9 cellular contexts compared by ENCODE assay signal in the genomic region with DNA sequence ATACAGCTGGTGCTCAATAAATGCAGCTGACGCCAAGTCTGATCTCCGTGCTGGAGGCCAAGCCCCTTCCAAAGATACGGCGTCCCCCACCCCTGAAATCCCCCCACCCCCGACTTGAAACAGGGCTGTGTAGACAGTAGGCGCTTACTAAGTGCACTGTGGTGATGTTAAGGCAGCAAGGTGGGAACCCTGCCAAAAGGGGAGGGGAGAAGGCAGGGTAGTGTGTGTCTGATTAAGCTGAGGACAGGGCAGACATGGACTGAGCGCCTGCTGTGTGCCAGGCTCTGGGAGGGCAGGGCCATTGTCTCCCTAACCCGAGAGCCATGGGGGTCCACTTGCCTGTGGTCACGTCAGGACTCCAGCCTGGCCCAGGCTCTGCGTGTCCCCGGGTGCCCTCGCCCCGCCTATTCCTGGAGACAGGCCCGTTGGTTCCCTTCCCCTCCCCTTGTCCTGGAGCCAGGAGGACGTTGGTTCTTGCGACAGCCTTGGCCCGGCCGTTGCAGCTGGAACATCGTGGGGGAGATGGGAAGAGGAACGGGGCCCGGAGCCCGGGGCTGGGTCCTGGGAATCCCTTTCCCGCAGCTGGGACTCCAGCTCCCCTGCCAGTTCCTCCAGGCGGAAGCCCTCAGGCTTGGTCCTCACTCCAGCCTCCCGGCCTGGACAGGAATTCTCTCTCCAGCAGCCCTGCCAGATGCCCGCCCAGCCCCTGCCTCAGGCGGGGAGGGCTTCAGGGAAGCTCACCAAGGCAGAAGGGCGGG. TPM values are rescaled to one million over a fixed set of nuclear protein-coding genes. Genes with fewer than 3 reads are reported as not detected.
DNase-seq lines count a peak whose midpoint lies in the region; ATAC-seq and TF ChIP-seq lines count a peak whose summit lies in the region.
"Had no signal": no experiment of that assay in that cellular context is flagged by ENCODE, and none has a peak within 500 bp of the region (broad histone marks: within the 10 kb centered on the region; RNA-seq: fewer than 3 reads in every experiment).

No MANE protein-coding gene starts in this region.

- no peaks in the 10 kb centered on the region for H3K36me3 ChIP-seq in gastrocnemius medialis
- no peaks in the 10 kb centered on the region for H3K36me3 ChIP-seq in Karpas-422 (ENCODE audit: insufficient read depth, low read length)

- TF ChIP-seq POLR2A in gastrocnemius medialis (IDR thresholded peaks at IDR 0.05) = no peak

- no peak overlapping the region for H3K9ac ChIP-seq in Karpas-422 (ENCODE audit: low read length)

- H3K4me3 ChIP-seq in gastrocnemius medialis (peak overlapping the region in 1 of 4 donors; percentile 17), Karpas-422 (ENCODE audit: low read length) (no peak overlapping the region)

- H3K9me3 ChIP-seq in gastrocnemius medialis (no peaks in the 10 kb centered on the region), Karpas-422 (ENCODE audit: low read length) (no peaks in the 10 kb centered on the region)

- ATAC-seq in SK-N-SH treated with all-trans-retinoic acid at 6 μM for 48 hours = peak; percentile 75
- peak; percentile 89 to 90 for ATAC-seq in gastrocnemius medialis
- ATAC-seq in HG02588 (IDR thresholded peaks at IDR 0.05; ENCODE audit: unreplicated experiment) = no peak

- H3K27ac ChIP-seq in gastrocnemius medialis (peak overlapping the region; percentile 59 to 79 (median 72)), Karpas-422 (ENCODE audit: low read length) (no peak overlapping the region)

- peaks cover 0 to 6% of the 10 kb centered on the region in 2 donors for H3K4me1 ChIP-seq in gastrocnemius medialis
- no peaks in the 10 kb centered on the region for H3K4me1 ChIP-seq in Karpas-422 (ENCODE audit: low read length)

- TF ChIP-seq CTCF in gastrocnemius medialis (IDR thresholded peaks at IDR 0.05 in 4 of 5, conservative IDR thresholded peaks at IDR 0.05 in 1 of 5) = no peak

- intact Hi-C loops in gastrocnemius medialis (cut with DNase I; ENCODE audit: low total_unique reads) = no loop called here

- H3K4me2 ChIP-seq in Karpas-422 (ENCODE audit: low read depth, low read length, poor library complexity, severe bottlenecking) = no peak overlapping the region

- no peaks in the 10 kb centered on the region for H4K20me1 ChIP-seq in Karpas-422 (ENCODE audit: insufficient read depth, low read depth, low read length)

- no peak overlapping the region for H2AFZ ChIP-seq in Karpas-422 (ENCODE audit: low read length)

- in situ Hi-C loops in gastrocnemius medialis (cut with MboI; ENCODE audit: low sequenced_read_pairs in 4 of 4) = loop anchor here in 1 of 4 donors (25.0 kb wide), 1 partner anchor 137 kb away; the partner anchor contains the start of gene WDR18

- DNase-seq in SKM-1 treated with dmso at 0.1 percent for 144 hours (lab: John Stamatoyannopoulos, UW; ENCODE audit: unreplicated experiment) (peak; percentile 65), SKM-1 (lab: John Stamatoyannopoulos, UW; ENCODE audit: unreplicated experiment) (no peak), glomerular visceral epithelial cell (ENCODE audit: extremely low spot score) (peak; percentile 66), gastrocnemius medialis (peak; percentile 74 to 86), Karpas-422 (no peak)
- no peak for DNase-seq in activated CD4-positive, alpha-beta T cell treated with anti-CD3 and anti-CD28 coated beads, Interleukin-2, amount 50 U/mL, for 48 hours
- DNase-seq: activated B cell treated with CpG ODN at 0.5 μM for 24 hours had no signal

- no peaks in the 10 kb centered on the region for H3K9me2 ChIP-seq in Karpas-422 (replicated peaks; ENCODE audit: insufficient read depth, low read length)

- H3K27me3 ChIP-seq in gastrocnemius medialis = peaks cover 58 to 66% (median 58%) of the 10 kb centered on the region in 3 donors
- H3K27me3 ChIP-seq in Karpas-422 (ENCODE audit: low read length) = no peaks in the 10 kb centered on the region

- no peaks in the 10 kb centered on the region for H3K79me2 ChIP-seq in Karpas-422 (ENCODE audit: low read length)

TF ChIP-seq in SK-N-SH treated with all-trans-retinoic acid at 6 μM for 48 hours, 23 proteins besides CTCF, POLR2A, EP300 and RAD21:
- TF ChIP-seq ARNTL (CRISPR knock-in tag; IDR thresholded peaks at IDR 0.05; ENCODE audit: borderline replicate concordance, low read depth) (no peak), ZNF8 (CRISPR knock-in tag; IDR thresholded peaks at IDR 0.05) (no peak), ZNF565 (CRISPR knock-in tag; conservative IDR thresholded peaks at IDR 0.05; ENCODE audit: low read depth) (no peak), GLIS3 (CRISPR knock-in tag; IDR thresholded peaks at IDR 0.05) (no peak), ZFP3 (CRISPR knock-in tag; IDR thresholded peaks at IDR 0.05) (no peak), SNAI2 (CRISPR knock-in tag; IDR thresholded peaks at IDR 0.05) (no peak), PPARA (CRISPR knock-in tag; IDR thresholded peaks at IDR 0.05; ENCODE audit: borderline replicate concordance) (no peak)
- TF ChIP-seq, protein P1, sequence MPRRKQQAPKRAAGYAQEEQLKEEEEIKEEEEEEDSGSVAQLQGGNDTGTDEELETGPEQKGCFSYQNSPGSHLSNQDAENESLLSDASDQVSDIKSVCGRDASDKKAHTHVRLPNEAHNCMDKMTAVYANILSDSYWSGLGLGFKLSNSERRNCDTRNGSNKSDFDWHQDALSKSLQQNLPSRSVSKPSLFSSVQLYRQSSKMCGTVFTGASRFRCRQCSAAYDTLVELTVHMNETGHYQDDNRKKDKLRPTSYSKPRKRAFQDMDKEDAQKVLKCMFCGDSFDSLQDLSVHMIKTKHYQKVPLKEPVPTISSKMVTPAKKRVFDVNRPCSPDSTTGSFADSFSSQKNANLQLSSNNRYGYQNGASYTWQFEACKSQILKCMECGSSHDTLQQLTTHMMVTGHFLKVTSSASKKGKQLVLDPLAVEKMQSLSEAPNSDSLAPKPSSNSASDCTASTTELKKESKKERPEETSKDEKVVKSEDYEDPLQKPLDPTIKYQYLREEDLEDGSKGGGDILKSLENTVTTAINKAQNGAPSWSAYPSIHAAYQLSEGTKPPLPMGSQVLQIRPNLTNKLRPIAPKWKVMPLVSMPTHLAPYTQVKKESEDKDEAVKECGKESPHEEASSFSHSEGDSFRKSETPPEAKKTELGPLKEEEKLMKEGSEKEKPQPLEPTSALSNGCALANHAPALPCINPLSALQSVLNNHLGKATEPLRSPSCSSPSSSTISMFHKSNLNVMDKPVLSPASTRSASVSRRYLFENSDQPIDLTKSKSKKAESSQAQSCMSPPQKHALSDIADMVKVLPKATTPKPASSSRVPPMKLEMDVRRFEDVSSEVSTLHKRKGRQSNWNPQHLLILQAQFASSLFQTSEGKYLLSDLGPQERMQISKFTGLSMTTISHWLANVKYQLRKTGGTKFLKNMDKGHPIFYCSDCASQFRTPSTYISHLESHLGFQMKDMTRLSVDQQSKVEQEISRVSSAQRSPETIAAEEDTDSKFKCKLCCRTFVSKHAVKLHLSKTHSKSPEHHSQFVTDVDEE (CRISPR knock-in tag; IDR thresholded peaks at IDR 0.05) = no peak
- TF ChIP-seq, protein P2, sequence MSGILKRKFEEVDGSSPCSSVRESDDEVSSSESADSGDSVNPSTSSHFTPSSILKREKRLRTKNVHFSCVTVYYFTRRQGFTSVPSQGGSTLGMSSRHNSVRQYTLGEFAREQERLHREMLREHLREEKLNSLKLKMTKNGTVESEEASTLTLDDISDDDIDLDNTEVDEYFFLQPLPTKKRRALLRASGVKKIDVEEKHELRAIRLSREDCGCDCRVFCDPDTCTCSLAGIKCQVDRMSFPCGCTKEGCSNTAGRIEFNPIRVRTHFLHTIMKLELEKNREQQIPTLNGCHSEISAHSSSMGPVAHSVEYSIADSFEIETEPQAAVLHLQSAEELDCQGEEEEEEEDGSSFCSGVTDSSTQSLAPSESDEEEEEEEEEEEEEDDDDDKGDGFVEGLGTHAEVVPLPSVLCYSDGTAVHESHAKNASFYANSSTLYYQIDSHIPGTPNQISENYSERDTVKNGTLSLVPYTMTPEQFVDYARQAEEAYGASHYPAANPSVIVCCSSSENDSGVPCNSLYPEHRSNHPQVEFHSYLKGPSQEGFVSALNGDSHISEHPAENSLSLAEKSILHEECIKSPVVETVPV (CRISPR knock-in tag; IDR thresholded peaks at IDR 0.05) = no peak

RNA-seq across cellular contexts. Expression of gene ELANE, which starts 1.7 kb away (rescaled TPM):
- total RNA-seq in gastrocnemius medialis = under 1 TPM in 2 of 4 donors, not detected in 2; 0.46 to 0.84 TPM
- not detected in 2 replicates for total RNA-seq in Karpas-422 (2014; rRNA removed; shearing (Covaris generic); ENCODE audit: low replicate concordance)
- total RNA-seq: activated B cell treated with CpG ODN at 0.5 μM for 24 hours had no signal

RNA-seq across cellular contexts. Expression of gene CFD, which starts 9.1 kb away (rescaled TPM):
- 100 to 1,000 TPM; 153 to 309 (median 210) TPM for total RNA-seq in gastrocnemius medialis
- total RNA-seq in Karpas-422 (2014; rRNA removed; shearing (Covaris generic); ENCODE audit: low replicate concordance) = 1.5 and 6.9 TPM in 2 replicates
- total RNA-seq: activated B cell treated with CpG ODN at 0.5 μM for 24 hours had no signal

RNA-seq across cellular contexts. Expression of gene PRTN3, which starts 9.6 kb away (rescaled TPM):
- total RNA-seq in gastrocnemius medialis = under 1 TPM in 1 of 4 donors, not detected in 3; 0.51 TPM
- total RNA-seq in Karpas-422 (2014; rRNA removed; shearing (Covaris generic); ENCODE audit: low replicate concordance) = not detected in 2 replicates
- total RNA-seq: activated B cell treated with CpG ODN at 0.5 μM for 24 hours had no signal

RNA-seq across cellular contexts. Expression of gene AZU1, which starts 22.8 kb away (rescaled TPM):
- not detected for total RNA-seq in gastrocnemius medialis
- not detected in 2 replicates for total RNA-seq in Karpas-422 (2014; rRNA removed; shearing (Covaris generic); ENCODE audit: low replicate concordance)

RNA-seq across cellular contexts. Expression of gene PLPPR3, which starts 28.6 kb away (rescaled TPM):
- total RNA-seq in gastrocnemius medialis = not detected
- not detected in 2 replicates for total RNA-seq in Karpas-422 (2014; rRNA removed; shearing (Covaris generic); ENCODE audit: low replicate concordance)
- total RNA-seq: activated B cell treated with CpG ODN at 0.5 μM for 24 hours had no signal

Comparison
In these comparisons a context has a peak if more than half of its experiments do, and no peak if none do; other contexts are left out.
1. DNase-seq: peak in SKM-1 treated with dmso at 0.1 percent for 144 hours (single experiment), glomerular visceral epithelial cell (single experiment) and gastrocnemius medialis (2 of 2); none in SKM-1 (single experiment), Karpas-422 (single experiment) and activated CD4-positive, alpha-beta T cell treated with anti-CD3 and anti-CD28 coated beads, Interleukin-2, amount 50 U/mL, for 48 hours (0 of 2).
2. RNA of gene CFD, which starts 9.1 kb away (total RNA-seq): 153 to 309 TPM in gastrocnemius medialis; 1.5 to 6.9 TPM in Karpas-422; every median in the first group is over 10 times any median in the second.